Comparison of ENCODE assay signal across 31 cellular contexts in the genomic region with DNA sequence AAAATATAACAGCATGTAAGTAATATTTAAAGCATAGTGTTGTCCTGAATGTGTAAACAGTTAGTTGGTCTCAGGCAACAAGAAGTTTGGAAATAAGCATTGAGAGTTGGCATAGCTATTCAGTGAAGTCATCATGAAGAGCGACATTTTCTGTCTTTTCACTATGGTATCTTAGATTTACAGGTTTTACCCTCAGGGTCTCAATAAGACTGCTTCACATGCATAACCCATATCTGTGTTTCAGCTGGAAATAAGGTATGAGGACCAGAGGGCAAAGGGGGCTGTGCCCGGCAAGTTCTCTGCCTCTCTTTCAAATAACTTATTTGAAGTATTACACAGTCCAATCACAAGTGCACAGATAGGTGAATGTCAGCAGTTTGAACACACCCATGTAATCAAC.
DNase-seq lines count a peak whose midpoint lies in the region; ATAC-seq and TF ChIP-seq lines count a peak whose summit lies in the region.
"Had no signal": no experiment of that assay in that cellular context is flagged by ENCODE, and none has a peak within 500 bp of the region (broad histone marks: within the 10 kb centered on the region; RNA-seq: fewer than 3 reads in every experiment).

No MANE protein-coding gene starts in this region.

- H3K9me3 ChIP-seq in osteoblast (ENCODE audit: low read depth, low read length): peaks cover 3% of the 10 kb centered on the region
- no peaks in the 10 kb centered on the region for H3K9me3 ChIP-seq in trophoblast cell (ENCODE audit: insufficient read depth, low read depth, low read length)
- H3K9me3 ChIP-seq: A549, BE2C, Caco-2 had no signal

- H3K4me2 ChIP-seq in osteoblast (ENCODE audit: insufficient read depth, low read length) (no peak overlapping the region), trophoblast cell (ENCODE audit: low read length) (no peak overlapping the region), GM23338 (no peak overlapping the region)
- H3K4me2 ChIP-seq: A549; BLaER1; BLaER1 treated with 17β-estradiol and CSF1 and Interleukin-3, amounts not matched to agents 10 nM and 100 nM had no signal

- no peak overlapping the region for H3K23ac ChIP-seq in trophoblast cell (ENCODE audit: low read length)

- WGBS in trophoblast cell (ENCODE audit: extremely low coverage, insufficient coverage, insufficient read length): no CpG with 5 or more reads among the region's 2 CpGs

- H2AFZ ChIP-seq in osteoblast (ENCODE audit: low read length) (no peak overlapping the region), trophoblast cell (ENCODE audit: insufficient read depth, low read length, poor library complexity) (no peak overlapping the region), GM23338 (no peak overlapping the region)

- no peaks in the 10 kb centered on the region for H3K9me2 ChIP-seq in GM23338 (ENCODE audit: insufficient read depth)

- POLR2A ChIA-PET in WTC11 (lab: Charles Lee): no interaction called here

- no peak overlapping the region for H3K27ac Mint-ChIP-seq in GM23338
- no peak overlapping the region for H3K27ac Mint-ChIP-seq in WTC11
- H3K27ac Mint-ChIP-seq: B cell; CD14-positive monocyte; CD4-positive, alpha-beta memory T cell; CD4-positive, alpha-beta T cell; CD4-positive, CD25-positive, alpha-beta regulatory T cell; CD8-positive, alpha-beta T cell had no signal

- H3K4me3 Mint-ChIP-seq in GM23338 (no peak overlapping the region), WTC11 (no peak overlapping the region)
- H3K4me3 Mint-ChIP-seq: B cell; CD14-positive monocyte; CD4-positive, alpha-beta memory T cell; CD4-positive, alpha-beta T cell; CD4-positive, CD25-positive, alpha-beta regulatory T cell; CD8-positive, alpha-beta memory T cell; CD8-positive, alpha-beta T cell had no signal

- no peak overlapping the region for H2BK5ac ChIP-seq in trophoblast cell (ENCODE audit: low read depth, low read length, poor library complexity)

- H3K4me1 Mint-ChIP-seq in GM23338 (no peaks in the 10 kb centered on the region), WTC11 (no peaks in the 10 kb centered on the region)
- H3K4me1 Mint-ChIP-seq: B cell; CD14-positive monocyte; CD4-positive, alpha-beta memory T cell; CD4-positive, CD25-positive, alpha-beta regulatory T cell; CD8-positive, alpha-beta memory T cell had no signal

- ATAC-seq in GM23338 (no peak), WTC11 (no peak)
- ATAC-seq: A549; CD8-positive, alpha-beta T cell had no signal

- H3K4ac ChIP-seq in trophoblast cell (ENCODE audit: low read depth, low read length): no peak overlapping the region

- CTCF ChIA-PET in WTC11 (lab: Charles Lee): no interaction called here

- no peaks in the 10 kb centered on the region for H3K79me1 ChIP-seq in trophoblast cell (ENCODE audit: low read length)

- TF ChIP-seq CTCF in osteoblast (IDR thresholded peaks at IDR 0.05; ENCODE audit: extremely low read depth, low read depth, low read length): no peak
- TF ChIP-seq CTCF in GM23338 (conservative IDR thresholded peaks at IDR 0.05; ENCODE audit: low read depth in 2 of 2): no peak
- no peak for TF ChIP-seq CTCF in WTC11 (IDR thresholded peaks at IDR 0.05)

- no peaks in the 10 kb centered on the region for H3K9me3 Mint-ChIP-seq in GM23338
- H3K9me3 Mint-ChIP-seq in WTC11: peaks cover 6% of the 10 kb centered on the region

- H3K4me1 ChIP-seq in osteoblast (ENCODE audit: insufficient read depth, low read length) (no peaks in the 10 kb centered on the region), trophoblast cell (ENCODE audit: control insufficient read depth in 1 of 2, insufficient read depth in 2 of 2, low read length in 2 of 2) (no peaks in the 10 kb centered on the region), GM23338 (ENCODE audit: insufficient read depth) (no peaks in the 10 kb centered on the region)
- H3K4me1 ChIP-seq: A549; BE2C; BLaER1; BLaER1 treated with 17β-estradiol and CSF1 and Interleukin-3, amounts not matched to agents 10 nM and 100 nM; Caco-2 had no signal

- no peaks in the 10 kb centered on the region for H3F3A ChIP-seq in GM23338 (replicated peaks; ENCODE audit: low read depth)

- DNase-seq in osteoblast (ENCODE audit: insufficient read length, low spot score, missing footprints): peak; percentile 54
- DNase-seq in trophoblast cell: peak; percentile 67 to 90
- DNase-seq in GM23338 (ENCODE audit: low spot score): no peak
- no peak for DNase-seq in WTC11 (ENCODE audit: low spot score)
- DNase-seq: 8988T; ACHN; AML-193; BE2C; C1 segment of cervical spinal cord; Caco-2; Calu3; CD4-positive, alpha-beta memory T cell; CD4-positive, alpha-beta T cell; CD4-positive, CD25-positive, alpha-beta regulatory T cell; CD8-positive, alpha-beta memory T cell; CD8-positive, alpha-beta T cell; COR-L47; DMS 273 treated with DMSO at 0.1 percent for 48 hours; DMS153; DMS53; DMS79; DMS79 treated with DMSO at 0.1 percent for 48 hours; DND-41; EL had no signal

- H3K36me3 Mint-ChIP-seq in GM23338 (ENCODE audit: low read depth) (no peaks in the 10 kb centered on the region), WTC11 (no peaks in the 10 kb centered on the region)
- H3K36me3 Mint-ChIP-seq: CD14-positive monocyte; CD4-positive, alpha-beta memory T cell; CD4-positive, CD25-positive, alpha-beta regulatory T cell; CD8-positive, alpha-beta T cell had no signal

- no peak overlapping the region for H2AK5ac ChIP-seq in trophoblast cell (ENCODE audit: low read length)

- no peak overlapping the region for H4K91ac ChIP-seq in trophoblast cell (ENCODE audit: low read depth, low read length)

- H4K12ac ChIP-seq in trophoblast cell (ENCODE audit: low read depth, low read length): no peak overlapping the region

- no peak overlapping the region for H2BK120ac ChIP-seq in trophoblast cell (ENCODE audit: insufficient read depth, low read length, poor library complexity)

- no peak overlapping the region for H3K18ac ChIP-seq in trophoblast cell (ENCODE audit: low read length)

- no peak overlapping the region for H3K9ac ChIP-seq in trophoblast cell (ENCODE audit: low read length)
- H3K9ac ChIP-seq: BLaER1; BLaER1 treated with 17β-estradiol and CSF1 and Interleukin-3, amounts not matched to agents 10 nM and 100 nM had no signal

- H4K8ac ChIP-seq in trophoblast cell (ENCODE audit: low read depth, low read length): no peak overlapping the region

- H3K27me3 ChIP-seq in osteoblast (ENCODE audit: insufficient read depth, low read length): no peaks in the 10 kb centered on the region
- no peaks in the 10 kb centered on the region for H3K27me3 ChIP-seq in trophoblast cell (ENCODE audit: insufficient read depth, low read length)
- H3K27me3 ChIP-seq in GM23338 (ENCODE audit: insufficient read depth): no peaks in the 10 kb centered on the region
- H3K27me3 ChIP-seq: BE2C; BLaER1; BLaER1 treated with 17β-estradiol and CSF1 and Interleukin-3, amounts not matched to agents 10 nM and 100 nM had no signal

- H3K36me3 ChIP-seq in osteoblast (ENCODE audit: insufficient read depth, low read length) (no peaks in the 10 kb centered on the region), trophoblast cell (ENCODE audit: control insufficient read depth in 1 of 2, insufficient read depth in 2 of 2, low read length in 2 of 2) (no peaks in the 10 kb centered on the region), GM23338 (ENCODE audit: insufficient read depth) (no peaks in the 10 kb centered on the region)
- H3K36me3 ChIP-seq: BE2C; BLaER1; BLaER1 treated with 17β-estradiol and CSF1 and Interleukin-3, amounts not matched to agents 10 nM and 100 nM had no signal

- no peak overlapping the region for H3K14ac ChIP-seq in trophoblast cell (ENCODE audit: low read length)

- H3K4me3 ChIP-seq in osteoblast (ENCODE audit: insufficient read depth, low read length): no peak overlapping the region
- no peak overlapping the region for H3K4me3 ChIP-seq in trophoblast cell (ENCODE audit: low read depth, low read length)
- H3K4me3 ChIP-seq in GM23338: no peak overlapping the region
- H3K4me3 ChIP-seq: A549; BLaER1; BLaER1 treated with 17β-estradiol and CSF1 and Interleukin-3, amounts not matched to agents 10 nM and 100 nM had no signal

- no peaks in the 10 kb centered on the region for H3K79me2 ChIP-seq in osteoblast (ENCODE audit: insufficient read depth, low read length)
- no peaks in the 10 kb centered on the region for H3K79me2 ChIP-seq in trophoblast cell (ENCODE audit: control insufficient read depth, insufficient read depth, low read length, poor library complexity)
- H3K79me2 ChIP-seq in GM23338 (replicated peaks; ENCODE audit: insufficient read depth): no peaks in the 10 kb centered on the region

- no peaks in the 10 kb centered on the region for H3K27me3 Mint-ChIP-seq in GM23338 (ENCODE audit: insufficient read depth, low read depth, poor library complexity)
- H3K27me3 Mint-ChIP-seq in WTC11 (ENCODE audit: low read depth): no peaks in the 10 kb centered on the region
- H3K27me3 Mint-ChIP-seq: B cell; CD4-positive, alpha-beta memory T cell; CD4-positive, alpha-beta T cell; CD4-positive, CD25-positive, alpha-beta regulatory T cell; CD8-positive, alpha-beta memory T cell had no signal

- H4K20me1 ChIP-seq in osteoblast (ENCODE audit: insufficient read depth, low read length) (no peaks in the 10 kb centered on the region), GM23338 (replicated peaks; ENCODE audit: insufficient read depth) (no peaks in the 10 kb centered on the region)
- H4K20me1 ChIP-seq: BLaER1; BLaER1 treated with 17β-estradiol and CSF1 and Interleukin-3, amounts not matched to agents 10 nM and 100 nM had no signal

- H2BK12ac ChIP-seq in trophoblast cell (ENCODE audit: low read length): no peak overlapping the region

- H3K27ac ChIP-seq in osteoblast (ENCODE audit: low read depth, low read length): no peak overlapping the region
- no peak overlapping the region for H3K27ac ChIP-seq in trophoblast cell (ENCODE audit: low read depth, low read length)
- no peak overlapping the region for H3K27ac ChIP-seq in GM23338 (ENCODE audit: low read depth)
- H3K27ac ChIP-seq: 22Rv1; A549; BLaER1; BLaER1 treated with 17β-estradiol and CSF1 and Interleukin-3, amounts not matched to agents 10 nM and 100 nM; C4-2B had no signal

TF ChIP-seq in GM23338, 12 proteins besides CTCF, POLR2A, EP300 and RAD21 (continues in another document):
- TF ChIP-seq ZNF331 (CRISPR knock-in tag; IDR thresholded peaks at IDR 0.05; ENCODE audit: low read depth) (no peak), JUNB (IDR thresholded peaks at IDR 0.05; ENCODE audit: unreplicated experiment) (no peak), NANOG (IDR thresholded peaks at IDR 0.05; ENCODE audit: borderline replicate concordance) (no peak), EZH2 (IDR thresholded peaks at IDR 0.05; ENCODE audit: low read depth, unreplicated experiment) (no peak)

TF ChIP-seq in WTC11, 78 proteins besides CTCF, POLR2A, EP300 and RAD21 (continues in another document):
- no peak for TF ChIP-seq MXD4 (CRISPR knock-in tag; IDR thresholded peaks at IDR 0.05; ENCODE audit: borderline replicate concordance)
- TF ChIP-seq, protein P1, sequence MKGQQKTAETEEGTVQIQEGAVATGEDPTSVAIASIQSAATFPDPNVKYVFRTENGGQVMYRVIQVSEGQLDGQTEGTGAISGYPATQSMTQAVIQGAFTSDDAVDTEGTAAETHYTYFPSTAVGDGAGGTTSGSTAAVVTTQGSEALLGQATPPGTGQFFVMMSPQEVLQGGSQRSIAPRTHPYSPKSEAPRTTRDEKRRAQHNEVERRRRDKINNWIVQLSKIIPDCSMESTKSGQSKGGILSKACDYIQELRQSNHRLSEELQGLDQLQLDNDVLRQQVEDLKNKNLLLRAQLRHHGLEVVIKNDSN (CRISPR knock-in tag; IDR thresholded peaks at IDR 0.05): no peak

Comparison
In these comparisons a context has a peak if more than half of its experiments do, and no peak if none do; other contexts are left out.
1. DNase-seq: peak in osteoblast (single experiment) and trophoblast cell (2 of 2); none in GM23338 (single experiment) and WTC11 (single experiment).